Comparison of ENCODE assay signal across 30 cellular contexts in the genomic region with DNA sequence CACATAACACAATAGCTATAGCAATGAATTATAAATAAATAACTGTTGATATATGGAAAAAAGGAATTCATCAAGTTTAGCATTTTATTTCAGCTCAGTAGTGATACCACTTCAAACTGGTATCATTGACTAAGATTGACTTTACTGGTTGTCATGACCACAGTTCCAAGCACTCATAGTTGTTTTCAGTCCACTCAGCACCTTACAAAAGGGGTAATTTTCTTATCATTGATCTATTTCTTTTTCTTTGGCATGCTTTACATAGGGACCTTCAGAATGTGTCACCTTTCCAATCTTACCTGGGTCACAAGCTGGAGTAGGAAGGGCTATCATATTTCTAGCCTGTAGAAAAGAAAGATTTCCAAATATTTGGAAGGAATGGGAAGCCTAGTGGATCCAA.
"Had no signal": no experiment of that assay in that cellular context is flagged by ENCODE, and none has a peak within 500 bp of the region (broad histone marks: within the 10 kb centered on the region; RNA-seq: fewer than 3 reads in every experiment).

No MANE protein-coding gene starts in this region.

- H3K4me3 ChIP-seq: K562, PC-9, SJSA1 had no signal

- H3K9ac ChIP-seq: SK-N-SH had no signal

- H3K9me3 ChIP-seq: SJSA1, SK-N-SH had no signal

- H3K4me1 ChIP-seq: SJSA1 had no signal

- DNase-seq: KG1, MM.1S, MV-4-11, NCI-H1092, NCI-H1105, NCI-H1417 treated with DMSO at 0.1 percent for 48 hours, NCI-H1436 treated with DMSO at 0.1 percent for 48 hours, NCI-H1694 treated with DMSO at 0.1 percent for 48 hours, NCI-H187 treated with DMSO at 0.1 percent for 48 hours, NCI-H2029, NCI-H2081, NCI-H2171 treated with DMSO at 0.1 percent for 48 hours, NCI-H2227 treated with DMSO at 0.1 percent for 48 hours, NCI-H345, NCI-H446, NCI-H510A treated with DMSO at 0.1 percent for 48 hours, NCI-H524 treated with DMSO at 0.1 percent for 48 hours, NCI-H526 treated with DMSO at 0.1 percent for 48 hours, NCI-H774, PC-9, SHP77, SIG-M5, SK-N-SH, SW 1271, T-helper 1 cell had no signal

- H3K4me2 ChIP-seq: PC-9, SK-N-SH had no signal

- H3K36me3 ChIP-seq: SJSA1 had no signal

- H3K27ac ChIP-seq: PC-9, RWPE1, SJSA1 had no signal

- ATAC-seq: K562, Panc1, Right ventricle myocardium inferior had no signal

- H3K27me3 ChIP-seq: SJSA1 had no signal
